In the genomic region with DNA sequence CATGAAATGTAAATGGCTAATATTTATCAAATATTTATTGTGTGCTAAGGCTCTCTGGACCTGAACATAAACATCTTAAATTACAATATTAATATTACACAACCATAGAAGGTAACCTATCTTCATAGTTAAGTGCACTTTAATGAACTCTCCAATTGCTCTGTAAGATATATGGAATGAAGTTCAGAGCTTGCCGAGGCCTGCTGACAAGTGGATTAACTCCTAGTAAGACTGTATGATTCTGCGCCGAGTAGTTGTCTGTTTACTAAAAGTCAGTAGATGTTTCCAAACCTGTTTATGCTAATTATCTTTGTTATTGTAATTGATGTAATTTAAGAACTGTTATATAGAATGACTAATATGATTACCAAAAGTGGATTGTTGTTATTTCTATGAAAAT, we compare ENCODE assay signal across 16 cellular contexts.
"Had no signal": no experiment of that assay in that cellular context is flagged by ENCODE, and none has a peak within 500 bp of the region (broad histone marks: within the 10 kb centered on the region; RNA-seq: fewer than 3 reads in every experiment).

No MANE protein-coding gene starts in this region.

- ATAC-seq: activated naive CD4-positive, alpha-beta T cell treated with anti-CD3 and anti-CD28 coated beads, Interleukin-2, amount 50 U/mL, for 72 hours; natural killer cell treated with Interleukin-12 subunit alpha and Interleukin-12 subunit beta and Interleukin-15 and Interleukin-18, amount 100 ng/mL, for 72 hours; WTC11 had no signal

- H3K27me3 ChIP-seq: ascending aorta, brain microvascular endothelial cell, colonic mucosa, hepatocyte, sigmoid colon, upper lobe of left lung had no signal

- H3K27ac ChIP-seq: ascending aorta, brain microvascular endothelial cell, colonic mucosa, hepatocyte, sigmoid colon, upper lobe of left lung had no signal

- H3K36me3 ChIP-seq: ascending aorta, brain microvascular endothelial cell, colonic mucosa, sigmoid colon, upper lobe of left lung had no signal

- H3K4me3 ChIP-seq: ascending aorta, colonic mucosa, hepatocyte, sigmoid colon, smooth muscle cell, upper lobe of left lung had no signal

- H3K9me3 ChIP-seq: ascending aorta, colonic mucosa, sigmoid colon, upper lobe of left lung had no signal

- DNase-seq: activated gamma-delta T cell treated with Interleukin-2 at 50 U/mL for 16 hours; activated T-cell treated with anti-CD3 and anti-CD28 coated beads, Interleukin-2, amount 50 U/mL, for 1 hour; brain microvascular endothelial cell; colonic mucosa; retina; sigmoid colon; stimulated activated CD4-positive, alpha-beta T cell treated with anti-CD3 and anti-CD28 coated beads, Interleukin-15, amount 100 ng/mL, for 24 hours; stimulated activated naive CD4-positive, alpha-beta T cell; T-helper 9 cell; upper lobe of left lung had no signal

- H3K4me1 ChIP-seq: ascending aorta, colonic mucosa, sigmoid colon, upper lobe of left lung had no signal
